In genomic region chr19:40717325-40717879, GRCh38 we compare ENCODE assay signal across 8 cellular contexts. TPM values are rescaled to one million over a fixed set of nuclear protein-coding genes. Genes with fewer than 3 reads are reported as not detected.
DNase-seq lines count a peak whose midpoint lies in the region; ATAC-seq, FAIRE-seq and TF ChIP-seq lines count a peak whose summit lies in the region.

No MANE protein-coding gene starts in this region.

- no peaks in the 10 kb centered on the region for H3K9me3 Mint-ChIP-seq in neural progenitor cell

- H3K4me3 ChIP-seq in OCI-LY3 (ENCODE audit: low read length): peak overlapping the region; percentile 79
- H3K4me3 ChIP-seq in epithelial cell of esophagus (ENCODE audit: low read length): peak overlapping the region; percentile 99
- peak overlapping the region; percentile 65 for H3K4me3 ChIP-seq in neural progenitor cell

- H3K4me1 ChIP-seq in OCI-LY3 (ENCODE audit: low read length): peaks cover 36% of the 10 kb centered on the region
- peaks cover 16% of the 10 kb centered on the region for H3K4me1 ChIP-seq in neural progenitor cell

- H3K36me3 ChIP-seq in OCI-LY3 (replicated peaks; ENCODE audit: low read depth, low read length) (peaks cover 18% of the 10 kb centered on the region), neural progenitor cell (no peaks in the 10 kb centered on the region)

- H3K36me3 Mint-ChIP-seq in neural progenitor cell: peaks cover 14% of the 10 kb centered on the region

- H3F3A ChIP-seq in neural progenitor cell (ENCODE audit: low read depth): peaks cover 23% of the 10 kb centered on the region

- H4K20me1 ChIP-seq in OCI-LY3 (ENCODE audit: insufficient read depth, low read length) (no peaks in the 10 kb centered on the region), neural progenitor cell (ENCODE audit: low read depth) (peaks cover 34% of the 10 kb centered on the region)

- H3K27ac ChIP-seq in OCI-LY3 (ENCODE audit: low read length) (peak overlapping the region; percentile 69), neural progenitor cell (no peak overlapping the region)

- H3K4me2 ChIP-seq in OCI-LY3 (ENCODE audit: low read length): peak overlapping the region; percentile 100
- peak overlapping the region; percentile 78 for H3K4me2 ChIP-seq in neural progenitor cell

- TF ChIP-seq CTCF in OCI-LY3 (IDR thresholded peaks at IDR 0.05; ENCODE audit: low read depth, low read length) (no peak), epithelial cell of esophagus (IDR thresholded peaks at IDR 0.05; ENCODE audit: insufficient read depth, low read depth, low read length, missing control alignments) (no peak), neural progenitor cell (IDR thresholded peaks at IDR 0.05) (no peak), D721Med (IDR thresholded peaks at IDR 0.05; ENCODE audit: insufficient read depth, missing control alignments) (no peak)

- H3K27me3 Mint-ChIP-seq in neural progenitor cell (ENCODE audit: insufficient read depth, low read depth): peaks cover 9% of the 10 kb centered on the region

- no peaks in the 10 kb centered on the region for H3K27me3 ChIP-seq in OCI-LY3 (ENCODE audit: low read depth, low read length)
- no peaks in the 10 kb centered on the region for H3K27me3 ChIP-seq in neural progenitor cell

- H2AFZ ChIP-seq in OCI-LY3 (ENCODE audit: low read depth, low read length) (no peak overlapping the region), neural progenitor cell (replicated peaks) (peak overlapping the region; percentile 38)

- peaks cover 45% of the 10 kb centered on the region for H3K4me1 Mint-ChIP-seq in neural progenitor cell

- H3K9me3 ChIP-seq in OCI-LY3 (ENCODE audit: insufficient read depth, low read length) (no peaks in the 10 kb centered on the region), neural progenitor cell (ENCODE audit: low read depth) (no peaks in the 10 kb centered on the region)

- peak overlapping the region; percentile 92 for H3K4me3 Mint-ChIP-seq in neural progenitor cell

- peak; percentile 2 for ATAC-seq in GM19455 (IDR thresholded peaks at IDR 0.05; ENCODE audit: unreplicated experiment)
- ATAC-seq in HG02588 (IDR thresholded peaks at IDR 0.05; ENCODE audit: unreplicated experiment): no peak

- peak; percentile 28 for DNase-seq in epithelial cell of esophagus (ENCODE audit: low read depth)
- no peak for DNase-seq in neural progenitor cell (ENCODE audit: low spot score)
- no peak for DNase-seq in 8988T
- no peak for DNase-seq in D721Med (ENCODE audit: insufficient read length, low spot score)
- no peak for DNase-seq in glomerular visceral epithelial cell (ENCODE audit: extremely low spot score)

- peak overlapping the region; percentile 90 for H3K9ac ChIP-seq in OCI-LY3 (ENCODE audit: low read length)
- H3K9ac ChIP-seq in neural progenitor cell: peak overlapping the region; percentile 53

- peaks cover 58% of the 10 kb centered on the region for H3K79me2 ChIP-seq in OCI-LY3 (ENCODE audit: low read length)
- H3K79me2 ChIP-seq in neural progenitor cell (ENCODE audit: low read depth): peaks cover 61% of the 10 kb centered on the region

- H3K27ac Mint-ChIP-seq in neural progenitor cell: no peak overlapping the region

- no peak for FAIRE-seq in D721Med (lab: Jason Lieb, UNC)

RNA-seq across cellular contexts. Expression of gene ITPKC, which starts 0.5 kb away (rescaled TPM):
- 6.5 and 12.4 TPM in 2 replicates for total RNA-seq in neural progenitor cell (ENCODE audit: low replicate concordance)

RNA-seq across cellular contexts. Expression of gene COQ8B, which starts 0.7 kb away (rescaled TPM):
- total RNA-seq in neural progenitor cell (ENCODE audit: low replicate concordance): 27.7 and 89.7 TPM in 2 replicates

RNA-seq across cellular contexts. Expression of gene NUMBL, which starts 27.0 kb away (rescaled TPM):
- 6.4 and 19.8 TPM in 2 replicates for total RNA-seq in neural progenitor cell (ENCODE audit: low replicate concordance)

RNA-seq across cellular contexts. Expression of gene ACTMAP, which starts 32.9 kb away (rescaled TPM):
- 1.9 and 4.3 TPM in 2 replicates for total RNA-seq in neural progenitor cell (ENCODE audit: low replicate concordance)

RNA-seq across cellular contexts. Expression of gene SNRPA, which starts 33.6 kb away (rescaled TPM):
- total RNA-seq in neural progenitor cell (ENCODE audit: low replicate concordance): 112 and 179 TPM in 2 replicates
